28 cellular contexts compared by ENCODE assay signal in the genomic region with DNA sequence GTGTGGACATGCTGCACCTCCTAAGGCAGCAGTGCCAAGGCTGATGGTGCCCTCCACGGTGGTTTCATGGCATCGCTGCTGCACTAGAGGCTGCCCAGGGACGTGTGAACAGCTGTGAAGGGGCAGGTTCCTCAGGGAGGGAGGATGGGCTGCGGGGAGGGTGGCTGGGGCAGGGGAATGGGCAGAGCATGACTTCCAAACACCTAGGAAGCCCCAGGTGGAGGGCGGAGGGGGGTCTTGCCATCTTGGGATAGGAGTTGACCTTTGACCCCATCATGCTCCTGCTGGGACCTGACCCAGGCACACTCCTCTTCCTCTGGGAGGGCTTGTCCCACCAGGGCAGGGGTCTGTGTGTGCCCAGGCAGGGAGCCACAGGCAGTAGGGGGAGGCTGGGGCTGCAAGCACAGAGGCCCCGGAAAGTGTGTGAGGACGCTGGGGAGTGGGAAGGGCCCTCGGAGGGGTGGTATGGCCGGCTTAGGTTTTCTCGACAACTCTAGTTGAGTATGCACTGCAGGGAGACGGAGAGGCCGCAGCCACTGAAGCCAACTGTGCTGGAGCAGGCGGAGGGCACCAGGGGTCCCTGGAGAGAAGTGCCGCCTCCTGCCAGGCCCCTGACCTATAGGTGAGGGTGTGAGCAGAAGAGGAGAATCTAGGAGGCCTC.
"Had no signal": no experiment of that assay in that cellular context is flagged by ENCODE, and none has a peak within 500 bp of the region (broad histone marks: within the 10 kb centered on the region; RNA-seq: fewer than 3 reads in every experiment).

No MANE protein-coding gene starts in this region.

- H3K36me3 ChIP-seq: adrenal gland, ascending aorta, vagina had no signal

- H3K27me3 ChIP-seq: adrenal gland, ascending aorta, vagina had no signal

- H3K36me3 Mint-ChIP-seq: activated naive CD8-positive, alpha-beta T cell; natural killer cell; stimulated activated memory B cell treated with anti-CD40 and anti-IgM and Interleukin-4, amounts not matched to agents 10 μg/mL and 1 μg/mL and 100 μg/mL, for 72 hours had no signal

- H3K27me3 Mint-ChIP-seq: activated T-helper 17 cell treated with anti-CD3 and anti-CD28 coated beads, Interleukin-2, amount 50 U/mL, for 72 hours had no signal

- DNase-seq: activated CD4-positive, alpha-beta T cell treated with anti-CD3 and anti-CD28 coated beads for 1 hour; activated CD4-positive, alpha-beta T cell treated with anti-CD3 and anti-CD28 coated beads, Interleukin-2, amount 50 U/mL, for 4 hours; activated CD8-positive, alpha-beta memory T cell treated with anti-CD3 and anti-CD28 coated beads for 24 hours; activated CD8-positive, alpha-beta memory T cell treated with anti-CD3 and anti-CD28 coated beads, Interleukin-2, amount 50 U/mL, for 4 hours; activated T-cell treated with anti-CD3 and anti-CD28 coated beads, Interleukin-2, amount 50 U/mL, for 24 hours; adrenal gland; central memory CD4-positive, alpha-beta T cell; effector memory CD4-positive, alpha-beta T cell; foreskin melanocyte; glutamatergic neuron; hippocampal formation; left ventricle myocardium superior; mammary epithelial cell; natural killer cell; occipital lobe; posterior cingulate gyrus; stimulated activated CD4-positive, alpha-beta T cell treated with anti-CD3 and anti-CD28 coated beads, Interleukin-2, amount 100 ng/mL, for 24 hours; trophoblast cell had no signal

- H3K4me3 Mint-ChIP-seq: activated naive CD8-positive, alpha-beta T cell; activated T-cell treated with anti-CD3 and anti-CD28 coated beads, Interleukin-2, amount 50 U/mL, for 24 hours; activated T-helper 17 cell treated with anti-CD3 and anti-CD28 coated beads, Interleukin-2, amount 50 U/mL, for 72 hours; mesothelial cell of epicardium; natural killer cell; stimulated activated memory B cell treated with anti-CD40 and anti-IgM and Interleukin-4, amounts not matched to agents 10 μg/mL and 1 μg/mL and 100 μg/mL, for 72 hours had no signal

- H3K4me3 ChIP-seq: adrenal gland, ascending aorta, vagina had no signal

- H3K9me3 Mint-ChIP-seq: activated T-cell treated with anti-CD3 and anti-CD28 coated beads, Interleukin-2, amount 50 U/mL, for 24 hours; activated T-helper 17 cell treated with anti-CD3 and anti-CD28 coated beads, Interleukin-2, amount 50 U/mL, for 72 hours; mesothelial cell of epicardium had no signal

- ATAC-seq: activated T-helper 17 cell treated with anti-CD3 and anti-CD28 coated beads, Interleukin-2, amount 50 U/mL, for 72 hours; esophagus mucosa; left ventricle myocardium superior; natural killer cell; sciatic nerve; stimulated activated memory B cell treated with anti-CD40 and anti-IgM and Interleukin-4, amounts not matched to agents 10 μg/mL and 1 μg/mL and 100 μg/mL, for 72 hours had no signal

- H3K27ac ChIP-seq: adrenal gland, ascending aorta, vagina had no signal

- FAIRE-seq: colon, small intestine had no signal

- H3K9me3 ChIP-seq: adrenal gland, ascending aorta, vagina had no signal

- H3K4me1 Mint-ChIP-seq: activated T-helper 17 cell treated with anti-CD3 and anti-CD28 coated beads, Interleukin-2, amount 50 U/mL, for 72 hours had no signal

- H3K27ac Mint-ChIP-seq: activated naive CD8-positive, alpha-beta T cell; activated T-cell treated with anti-CD3 and anti-CD28 coated beads, Interleukin-2, amount 50 U/mL, for 24 hours; activated T-helper 17 cell treated with anti-CD3 and anti-CD28 coated beads, Interleukin-2, amount 50 U/mL, for 72 hours; mesothelial cell of epicardium; natural killer cell; stimulated activated memory B cell treated with anti-CD40 and anti-IgM and Interleukin-4, amounts not matched to agents 10 μg/mL and 1 μg/mL and 100 μg/mL, for 72 hours had no signal
